ENCODE assay signal across 8 cellular contexts in the genomic region with DNA sequence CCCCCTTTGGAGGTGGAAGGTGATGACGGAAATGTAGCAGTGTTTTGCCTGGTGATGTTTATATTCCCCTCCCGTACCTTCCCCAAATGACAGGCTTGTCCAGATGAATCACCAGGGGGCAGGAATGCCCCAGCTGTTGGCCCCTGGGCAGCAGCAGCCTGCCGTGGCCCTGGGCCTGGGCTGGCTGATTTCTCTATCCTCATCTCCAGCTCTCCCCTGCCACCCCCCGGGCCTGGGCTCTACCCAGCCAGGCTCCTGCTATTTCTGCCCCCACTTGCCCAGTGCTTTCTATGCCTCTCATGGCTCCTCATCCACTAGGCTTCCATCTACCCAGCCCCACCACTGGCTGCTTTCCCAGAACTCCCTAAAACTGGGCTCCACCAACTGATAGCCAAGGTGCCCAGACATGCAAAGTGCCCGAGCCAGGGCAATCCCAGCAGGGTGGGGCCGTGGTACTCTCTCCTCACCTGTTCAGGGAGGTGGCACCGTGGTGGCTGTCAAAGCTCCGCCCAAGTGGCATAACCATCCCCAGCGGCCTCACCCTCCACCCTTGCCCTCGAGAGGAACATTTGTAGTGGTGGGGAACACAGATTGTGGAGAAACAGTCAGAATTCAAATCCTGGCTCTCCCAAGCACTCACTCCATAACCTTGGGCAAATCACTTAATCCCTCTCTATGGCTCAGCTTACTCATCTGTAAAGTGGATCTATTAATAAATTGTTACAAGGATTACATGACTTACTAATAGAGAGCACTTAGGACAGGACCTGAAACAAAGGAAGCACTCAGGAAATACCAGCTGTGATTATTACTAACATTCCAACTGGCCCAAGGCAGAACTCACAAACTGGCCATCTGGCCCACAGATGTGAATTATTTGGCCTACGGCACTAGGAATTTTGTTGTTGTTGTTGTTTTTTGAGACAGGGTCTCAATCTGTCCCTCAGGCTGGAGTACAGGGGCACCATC. TPM values are rescaled to one million over a fixed set of nuclear protein-coding genes. Genes with fewer than 3 reads are reported as not detected.
DNase-seq lines count a peak whose midpoint lies in the region; ATAC-seq, FAIRE-seq and TF ChIP-seq lines count a peak whose summit lies in the region.
"Had no signal": no experiment of that assay in that cellular context is flagged by ENCODE, and none has a peak within 500 bp of the region (broad histone marks: within the 10 kb centered on the region; RNA-seq: fewer than 3 reads in every experiment).

No MANE protein-coding gene starts in this region.

- H3K27ac ChIP-seq in GM23338 (ENCODE audit: low read depth) (no peak overlapping the region), foreskin keratinocyte (peak overlapping the region; percentile 59), small intestine (ENCODE audit: low read depth in 1 of 2, low read length in 1 of 2) (peak overlapping the region in 1 of 2 donors; percentile 11)
- H3K27ac ChIP-seq: HL-60 had no signal

- H3K4me2 ChIP-seq in GM23338: no peak overlapping the region

- H3K4me1 Mint-ChIP-seq in GM23338: peaks cover 42% of the 10 kb centered on the region

- H3K4me3 Mint-ChIP-seq in GM23338: no peak overlapping the region

- TF ChIP-seq CTCF in GM23338 (conservative IDR thresholded peaks at IDR 0.05; ENCODE audit: low read depth in 2 of 2) (peak in 1 of 2 experiments; percentile 50; a peak in 2 of 4 replicates), foreskin keratinocyte (conservative IDR thresholded peaks at IDR 0.05) (peak; percentile 54)

- H3K9me2 ChIP-seq in GM23338 (ENCODE audit: insufficient read depth): no peaks in the 10 kb centered on the region

- H3K27ac Mint-ChIP-seq in GM23338: no peak overlapping the region

- H3K4me3 ChIP-seq in GM23338 (no peak overlapping the region), small intestine (ENCODE audit: low read depth in 1 of 2, low read length in 2 of 2) (no peak overlapping the region)

- 34 to 54% (median 46%) methylated on average over 10 to 11 of the region's 11 CpGs for WGBS in small intestine, 3 donors

- in situ Hi-C loops in SK-MEL-5 (cut with HindIII; ENCODE audit: low pct_unique_long_range_greater_than_20kb, low sequenced_read_pairs): no loop called here

- H3K79me2 ChIP-seq in GM23338 (replicated peaks; ENCODE audit: insufficient read depth): peaks cover 4% of the 10 kb centered on the region; the same call in 1 of the 2 replicates

- no peak for FAIRE-seq in small intestine (lab: Jason Lieb, UNC)

- peaks cover 2% of the 10 kb centered on the region; the same call in 1 of the 2 replicates for H3F3A ChIP-seq in GM23338 (replicated peaks; ENCODE audit: low read depth)

- H3K36me3 ChIP-seq in GM23338 (ENCODE audit: insufficient read depth): no peaks in the 10 kb centered on the region
- no peaks in the 10 kb centered on the region for H3K36me3 ChIP-seq in small intestine (ENCODE audit: control insufficient read depth in 2 of 2, insufficient read depth in 2 of 2, low read length in 2 of 2)

- ATAC-seq in GM23338 (peak; percentile 32), foreskin keratinocyte (peak; percentile 57)

- H2AFZ ChIP-seq in GM23338: no peak overlapping the region

- no peaks in the 10 kb centered on the region; the same call in 2 of the 3 replicates for H3K36me3 Mint-ChIP-seq in GM23338 (ENCODE audit: low read depth)

- H3K9me3 Mint-ChIP-seq in GM23338: no peaks in the 10 kb centered on the region

- no peaks in the 10 kb centered on the region for H3K27me3 ChIP-seq in GM23338 (ENCODE audit: insufficient read depth)
- H3K27me3 ChIP-seq in foreskin keratinocyte: no peaks in the 10 kb centered on the region
- H3K27me3 ChIP-seq in small intestine (ENCODE audit: control insufficient read depth in 2 of 2, insufficient read depth in 2 of 2, low read length in 2 of 2): no peaks in the 10 kb centered on the region

- H3K4me1 ChIP-seq in GM23338 (ENCODE audit: insufficient read depth): peaks cover 16% of the 10 kb centered on the region; the same call in 1 of the 2 replicates
- H3K4me1 ChIP-seq in foreskin keratinocyte: peaks cover 21% of the 10 kb centered on the region
- peaks cover 0 to 3% of the 10 kb centered on the region in 2 donors for H3K4me1 ChIP-seq in small intestine (ENCODE audit: control insufficient read depth in 2 of 2, insufficient read depth in 1 of 2, low read depth in 1 of 2, low read length in 1 of 2)

- DNase-seq in GM23338 (ENCODE audit: low spot score) (no peak), SK-MEL-5 (ENCODE audit: low read depth, low spot score) (peak; percentile 30), foreskin keratinocyte (peak; percentile 52 to 81), small intestine (peak; percentile 70), SIG-M5 (lab: John Stamatoyannopoulos, UW) (no peak), DMS53 (lab: John Stamatoyannopoulos, UW) (no peak)
- DNase-seq in stimulated activated CD4-positive, alpha-beta T cell treated with anti-CD3 and anti-CD28 coated beads, Interleukin-1b, Interleukin-23, amount 100 ng/mL, for 48 hours: no peak

- H4K20me1 ChIP-seq in GM23338 (replicated peaks; ENCODE audit: insufficient read depth): peaks cover 4% of the 10 kb centered on the region; the same call in 1 of the 2 replicates

- no peaks in the 10 kb centered on the region for H3K9me3 ChIP-seq in small intestine (ENCODE audit: control insufficient read depth, low read depth)

- H3K27me3 Mint-ChIP-seq in GM23338 (ENCODE audit: insufficient read depth, low read depth, poor library complexity): peaks cover 15% of the 10 kb centered on the region

TF ChIP-seq in GM23338, 12 proteins besides CTCF, POLR2A, EP300 and RAD21 (continues in another document):
- TF ChIP-seq REST (IDR thresholded peaks at IDR 0.05; ENCODE audit: unreplicated experiment): no peak
- TF ChIP-seq ZNF331 (CRISPR knock-in tag; IDR thresholded peaks at IDR 0.05; ENCODE audit: low read depth): no peak
- no peak for TF ChIP-seq ZNF114 (CRISPR knock-in tag; IDR thresholded peaks at IDR 0.05)
- TF ChIP-seq STAT1 (IDR thresholded peaks at IDR 0.05; ENCODE audit: unreplicated experiment): no peak
- TF ChIP-seq EZH2phosphoT487 (IDR thresholded peaks at IDR 0.05; ENCODE audit: unreplicated experiment): no peak
- TF ChIP-seq CREB1 (CRISPR knock-in tag; IDR thresholded peaks at IDR 0.05; ENCODE audit: low read depth): no peak
- TF ChIP-seq EZH2 (IDR thresholded peaks at IDR 0.05; ENCODE audit: low read depth, unreplicated experiment): no peak
- no peak for TF ChIP-seq POLR2AphosphoS5 (IDR thresholded peaks at IDR 0.05; ENCODE audit: low read depth)
- no peak for TF ChIP-seq JUNB (IDR thresholded peaks at IDR 0.05; ENCODE audit: unreplicated experiment)

RNA-seq across cellular contexts. Expression of gene ECE1, which starts 12.8 kb away (rescaled TPM):
- total RNA-seq in GM23338 (2014; rRNA removed; shearing (Covaris generic)): 45.0 and 48.0 TPM in 2 replicates
- polyA plus RNA-seq in GM23338 (2016; fragmentation: Nextera tagmentation; extraction: Ambion mirVana) (10.4 and 11.0 TPM in 2 replicates), foreskin keratinocyte (28.0 and 34.0 TPM in 2 replicates), small intestine (10 to 100 TPM; 20.8 to 58.1 (median 22.7) TPM)
- 14.0 and 31.0 TPM in 2 replicates for total RNA-seq in SK-MEL-5 (2014; rRNA removed; shearing (Covaris generic))
- 56.5 and 57.7 TPM in 2 replicates for polyA plus RNA-seq in SK-MEL-5 (2015; cell fraction: cytosol; rRNA removed)
- 7.6 and 23.6 TPM in 2 replicates for polyA plus RNA-seq in SK-MEL-5 (2015; cell fraction: nucleus; rRNA removed)
- 51.1 and 63.5 TPM in 2 replicates for total RNA-seq in foreskin keratinocyte

Comparison
In these comparisons a context has a peak if more than half of its experiments do, and no peak if none do; other contexts are left out.
1. DNase-seq: peak in SK-MEL-5 (single experiment), foreskin keratinocyte (2 of 2) and small intestine (single experiment); none in GM23338 (single experiment), SIG-M5 (single experiment), DMS53 (single experiment) and stimulated activated CD4-positive, alpha-beta T cell treated with anti-CD3 and anti-CD28 coated beads, Interleukin-1b, Interleukin-23, amount 100 ng/mL, for 48 hours (single experiment).